In genomic region chr9:125631391-125632085, GRCh38 we compare ENCODE assay signal across 8 cellular contexts.
DNase-seq lines count a peak whose midpoint lies in the region; ATAC-seq and TF ChIP-seq lines count a peak whose summit lies in the region.

No MANE protein-coding gene starts in this region.

- H3K27me3 ChIP-seq in OCI-LY3 (ENCODE audit: low read depth, low read length) (peaks cover 5% of the 10 kb centered on the region; the same call in 1 of the 2 replicates), left lung (no peaks in the 10 kb centered on the region), uterus (no peaks in the 10 kb centered on the region)

- no peak overlapping the region for H3K27ac ChIP-seq in HEK293 (ENCODE audit: extremely low read depth, low read depth, low read length)
- peak overlapping the region; percentile 88; the same call in 1 of the 2 replicates for H3K27ac ChIP-seq in OCI-LY3 (ENCODE audit: low read length)
- peak overlapping the region in 1 of 2 donors; percentile 84 for H3K27ac ChIP-seq in left lung
- H3K27ac ChIP-seq in uterus, result no peak overlapping the region

- no peak overlapping the region; the same call in 1 of the 2 replicates for H3K9ac ChIP-seq in OCI-LY3 (ENCODE audit: low read length)

- H3K4me1 ChIP-seq in HEK293 (ENCODE audit: control insufficient read depth, insufficient read depth, low read length) (peaks cover 16% of the 10 kb centered on the region), OCI-LY3 (ENCODE audit: low read length) (peaks cover 77% of the 10 kb centered on the region), left lung (peaks cover 15 to 63% of the 10 kb centered on the region in 2 donors), uterus (peaks cover 0 to 6% of the 10 kb centered on the region in 2 donors)

- no peak overlapping the region for H2AFZ ChIP-seq in OCI-LY3 (ENCODE audit: low read depth, low read length)

- POLR2A ChIA-PET in HEK293 (lab: Yijun Ruan, JAX), result no interaction called here

- no peaks in the 10 kb centered on the region for H3K9me3 ChIP-seq in HEK293 (ENCODE audit: control insufficient read depth, insufficient read depth, low read depth, low read length)
- H3K9me3 ChIP-seq in OCI-LY3 (ENCODE audit: insufficient read depth, low read length), result no peaks in the 10 kb centered on the region
- no peaks in the 10 kb centered on the region for H3K9me3 ChIP-seq in left lung
- H3K9me3 ChIP-seq in uterus, result no peaks in the 10 kb centered on the region

- peaks cover 80% of the 10 kb centered on the region for H4K20me1 ChIP-seq in OCI-LY3 (ENCODE audit: insufficient read depth, low read length)

- H3K79me2 ChIP-seq in OCI-LY3 (ENCODE audit: low read length), result peaks cover 74% of the 10 kb centered on the region

- 0 out of 2 replicates have a peak, but pooled peaks have one; percentile 41 for TF ChIP-seq CTCF in HEK293 (tag by site-specific recombination; IDR thresholded peaks at IDR 0.05)
- TF ChIP-seq CTCF in OCI-LY3 (IDR thresholded peaks at IDR 0.05; ENCODE audit: low read depth, low read length), result peak; percentile 83
- TF ChIP-seq CTCF in left lung (IDR thresholded peaks at IDR 0.05), result peak; percentile 27 to 35
- TF ChIP-seq CTCF in uterus (IDR thresholded peaks at IDR 0.05), result peak; percentile 19 to 59 (median 49)

- CTCF ChIA-PET in HEK293 (lab: Yijun Ruan, JAX), result no interaction called here

- ATAC-seq in left lung, result peak; percentile 84
- ATAC-seq in GM21367 (IDR thresholded peaks at IDR 0.05; ENCODE audit: unreplicated experiment), result no peak

- H3K4me2 ChIP-seq in OCI-LY3 (ENCODE audit: low read length), result peak overlapping the region; percentile 75

- DNase-seq in EL, result peak; percentile 56
- peak; percentile 11 for DNase-seq in brain pericyte (ENCODE audit: low read depth, low spot score)
- DNase-seq in left lung, result no peak
- no peak for DNase-seq in uterus
- DNase-seq in DMS79 treated with DMSO at 0.1 percent for 48 hours (lab: John Stamatoyannopoulos, UW), result no peak

- intact Hi-C loops in left lung (cut with DNase I), result loop anchor here in 1 of 2 donors (10.0 kb wide), 1 partner anchor 217 kb away; no protein-coding TSS in a partner anchor
- intact Hi-C loops in uterus (cut with DNase I; ENCODE audit: low total_unique reads), result loop anchor here (5.0 kb wide), 1 partner anchor 224 kb away; no protein-coding TSS in a partner anchor

- H3K36me3 ChIP-seq in HEK293 (ENCODE audit: control insufficient read depth in 2 of 2, insufficient read depth in 1 of 2, low read length in 2 of 2), result no peaks in the 10 kb centered on the region
- no peaks in the 10 kb centered on the region for H3K36me3 ChIP-seq in OCI-LY3 (replicated peaks; ENCODE audit: low read depth, low read length)
- no peaks in the 10 kb centered on the region for H3K36me3 ChIP-seq in left lung
- H3K36me3 ChIP-seq in uterus, result no peaks in the 10 kb centered on the region

- no peak for TF ChIP-seq POLR2A in uterus (IDR thresholded peaks at IDR 0.05)

- H3K4me3 ChIP-seq in HEK293 (ENCODE audit: low read depth, low read length) (no peak overlapping the region), OCI-LY3 (ENCODE audit: low read length) (0 out of 2 replicates have a peak overlapping the region, but pooled peaks have one; percentile 11), left lung (no peak overlapping the region), uterus (no peak overlapping the region)

TF ChIP-seq in HEK293, 187 proteins besides CTCF, POLR2A, EP300 and RAD21:
- TF ChIP-seq ZXDB (tag by site-specific recombination; IDR thresholded peaks at IDR 0.05), result no peak
- TF ChIP-seq ZNF830 (tag by site-specific recombination; IDR thresholded peaks at IDR 0.05; ENCODE audit: low read depth), result no peak
- no peak for TF ChIP-seq ZNF112 (tag by site-specific recombination; IDR thresholded peaks at IDR 0.05)
- TF ChIP-seq ZBTB1 (tag by site-specific recombination; IDR thresholded peaks at IDR 0.05), result no peak
- peak; percentile 58 for TF ChIP-seq ZNF654 (tag by site-specific recombination; IDR thresholded peaks at IDR 0.05; ENCODE audit: low read depth)
- TF ChIP-seq ZNF449 (tag by site-specific recombination; IDR thresholded peaks at IDR 0.05), result peak; percentile 94

Comparison
In these comparisons a context has a peak if more than half of its experiments do, and no peak if none do; other contexts are left out.
1. DNase-seq: peak in EL (single experiment) and brain pericyte (single experiment); none in left lung (0 of 2), uterus (0 of 2) and DMS79 treated with DMSO at 0.1 percent for 48 hours (single experiment).
2. CTCF ChIP-seq: peak in every context shown above with its lines; median percentile 83 in OCI-LY3; 49 in uterus; 41 in HEK293; 31 in left lung.